8 cellular contexts compared by ENCODE assay signal in genomic region chr7:128404826-128405344, GRCh38. TPM values are rescaled to one million over a fixed set of nuclear protein-coding genes. Genes with fewer than 3 reads are reported as not detected.
A peak's percentile ranks its signal among the peaks of the same experiment; 100 is the strongest.
DNase-seq lines count a peak whose midpoint lies in the region; ATAC-seq, FAIRE-seq and TF ChIP-seq lines count a peak whose summit lies in the region.

No MANE protein-coding gene starts in this region.

- no peak for TF ChIP-seq POLR2A in K562 (conservative IDR thresholded peaks at IDR 0.05)

- H3K9me3 Mint-ChIP-seq in CD4-positive, alpha-beta T cell, result no peaks in the 10 kb centered on the region

- no peak for ATAC-seq in CD4-positive, alpha-beta T cell (ENCODE audit: poor library complexity)
- ATAC-seq in K562 (no peak), aorta (ENCODE audit: low FRiP score) (no peak), GM21367 (IDR thresholded peaks at IDR 0.05; ENCODE audit: unreplicated experiment) (no peak), HG02610 (IDR thresholded peaks at IDR 0.05; ENCODE audit: unreplicated experiment) (no peak)

- H3K9ac ChIP-seq in K562 (ENCODE audit: insufficient read depth in 1 of 2, low read depth in 2 of 2, low read length in 2 of 2), result peak overlapping the region; percentile 89 to 99

- H3K4me1 ChIP-seq in K562 (replicated peaks in 1 of 2; ENCODE audit: control insufficient read depth in 2 of 2, insufficient read depth in 2 of 2, low read length in 2 of 2) (peaks cover 50 to 58% of the 10 kb centered on the region in 2 experiments), mesodermal cell (ENCODE audit: control insufficient read depth, insufficient read depth, low read length, poor library complexity, severe bottlenecking) (peaks cover 28% of the 10 kb centered on the region), aorta (ENCODE audit: control insufficient read depth in 1 of 2, insufficient read depth in 2 of 2, low read length in 2 of 2) (no peaks in the 10 kb centered on the region)

- H3K4me1 Mint-ChIP-seq in CD4-positive, alpha-beta T cell (ENCODE audit: low read depth), result peaks cover 56% of the 10 kb centered on the region

- no peaks in the 10 kb centered on the region for H3K27me3 ChIP-seq in CD4-positive, alpha-beta T cell (ENCODE audit: control insufficient read depth, insufficient read depth, low read length)
- no peaks in the 10 kb centered on the region for H3K27me3 ChIP-seq in K562 (ENCODE audit: control insufficient read depth in 2 of 2, insufficient read depth in 2 of 2, low read length in 2 of 2)
- H3K27me3 ChIP-seq in aorta (ENCODE audit: control insufficient read depth in 1 of 2, insufficient read depth in 2 of 2, low read length in 1 of 2), result no peaks in the 10 kb centered on the region

- no peak for TF ChIP-seq EP300 in K562 (IDR thresholded peaks at IDR 0.05; ENCODE audit: low read length)

- DNase-seq in CD4-positive, alpha-beta T cell, result no peak
- DNase-seq in K562 (ENCODE audit: extremely low read depth in 1 of 4, low spot score in 3 of 4) (peak in 1 of 4 experiments; percentile 21), aorta (peak; percentile 28 to 43)
- DNase-seq in stimulated activated CD4-positive, alpha-beta T cell treated with anti-CD3 and anti-CD28 coated beads, Interleukin-4, amount 100 ng/mL, for 24 hours, result no peak

- H3K9me1 ChIP-seq in K562 (ENCODE audit: control insufficient read depth, insufficient read depth, low read length), result no peaks in the 10 kb centered on the region

- 23% methylated on average over 9 of the region's 9 CpGs for WGBS in K562 (ENCODE audit: insufficient coverage, low coverage, missing lambda C conversion rate)
- WGBS in mesodermal cell (ENCODE audit: insufficient coverage in 2 of 2), 2 experiments, result 66 to 70% methylated on average over 8 to 9 of the region's 9 CpGs
- 54 to 58% methylated on average over 9 of the region's 9 CpGs for WGBS in aorta, 2 donors

- H3K4me2 ChIP-seq in K562 (ENCODE audit: insufficient read depth, low read length), result peak overlapping the region; percentile 92

- H3K27ac Mint-ChIP-seq in CD4-positive, alpha-beta T cell, result peak overlapping the region; percentile 78

- peaks cover 30% of the 10 kb centered on the region for H3K79me2 ChIP-seq in K562 (ENCODE audit: control insufficient read depth, insufficient read depth, low read length)

- POLR2A ChIA-PET in CD4-positive, alpha-beta T cell (lab: Charles Lee), result interaction anchor here (1.1 to 1.6 kb wide), 3 partner anchors 20 to 61 kb away, joined by 3 to 5 read pairs (median 3); partner anchors contain the start of genes HILPDA and RBM28
- POLR2A ChIA-PET in K562 (lab: Yijun Ruan, JAX), result interaction anchor here (0.5 to 1.3 kb wide), 5 partner anchors 10 to 418 kb away, joined by 3 to 6 read pairs (median 4); no protein-coding TSS in a partner anchor

- BruUV-seq in K562 (replicated peaks; lab: Mats Ljungman, UMichigan), result TSS peak; percentile 24

- no peaks in the 10 kb centered on the region for H3K27me3 Mint-ChIP-seq in CD4-positive, alpha-beta T cell

- no peak for TF ChIP-seq RAD21 in K562 (CRISPR knock-in tag; conservative IDR thresholded peaks at IDR 0.05 in 1 of 2, IDR thresholded peaks at IDR 0.05 in 1 of 2)

- peak overlapping the region; percentile 68 for H3K4me3 ChIP-seq in K562
- peak overlapping the region; percentile 56 for H3K4me3 ChIP-seq in mesodermal cell (ENCODE audit: extremely low read depth, insufficient read depth, low read length, poor library complexity, severe bottlenecking)
- peak overlapping the region; percentile 7 to 31 for H3K4me3 ChIP-seq in aorta (ENCODE audit: low read length in 2 of 2)

- peaks cover 30% of the 10 kb centered on the region for H3K36me3 Mint-ChIP-seq in CD4-positive, alpha-beta T cell (ENCODE audit: low read depth)

- no peak for FAIRE-seq in K562 (lab: Jason Lieb, UNC)

- H3K36me3 ChIP-seq in KOPT-K1 (ENCODE audit: insufficient read depth, low read length) (peaks cover 16% of the 10 kb centered on the region; the same call in 1 of the 2 replicates), K562 (ENCODE audit: control insufficient read depth, insufficient read depth, low read length) (peaks cover 42% of the 10 kb centered on the region; the same call in 2 of the 3 replicates), mesodermal cell (ENCODE audit: control insufficient read depth, insufficient read depth, low read length) (peaks cover 15% of the 10 kb centered on the region), aorta (ENCODE audit: control insufficient read depth in 1 of 2, insufficient read depth in 2 of 2, low read length in 1 of 2) (peaks cover 0 to 1% of the 10 kb centered on the region in 2 donors)

- CTCF ChIA-PET in CD4-positive, alpha-beta T cell (lab: Charles Lee), result interaction anchor here (1.0 to 5.1 kb wide), 2 partner anchors 21 to 50 kb away, joined by 3 to 28 read pairs; partner anchors contain the start of gene HILPDA
- CTCF ChIA-PET in K562 (lab: Yijun Ruan, JAX; ENCODE audit: low intra/inter-chr PET ratio), result no interaction called here

- in situ Hi-C loops in K562 (cut with MboI), result no loop called here

- H2AFZ ChIP-seq in K562 (ENCODE audit: low read depth, low read length), result peak overlapping the region; percentile 87

- TF ChIP-seq CTCF in CD4-positive, alpha-beta T cell (IDR thresholded peaks at IDR 0.05), result no peak
- TF ChIP-seq CTCF in K562 (IDR thresholded peaks at IDR 0.05 in 2 of 3, conservative IDR thresholded peaks at IDR 0.05 in 1 of 3; ENCODE audit: insufficient read depth in 2 of 3, low read depth in 1 of 3, low read length in 3 of 3), result no peak

- H3K27ac ChIP-seq in CD4-positive, alpha-beta T cell (ENCODE audit: low read depth, low read length), result no peak overlapping the region
- H3K27ac ChIP-seq in KOPT-K1 (ENCODE audit: low read depth, low read length, poor library complexity, severe bottlenecking), result peak overlapping the region; percentile 29
- peak overlapping the region; percentile 78 for H3K27ac ChIP-seq in K562 (ENCODE audit: extremely low read depth, low read depth, low read length)
- H3K27ac ChIP-seq in mesodermal cell (ENCODE audit: low read depth, low read length, severe bottlenecking), result no peak overlapping the region
- H3K27ac ChIP-seq in aorta (ENCODE audit: low read depth in 1 of 2, low read length in 2 of 2), result no peak overlapping the region

- H3K4me3 Mint-ChIP-seq in CD4-positive, alpha-beta T cell, result peak overlapping the region; percentile 90

- no peaks in the 10 kb centered on the region for H3K9me3 ChIP-seq in CD4-positive, alpha-beta T cell (ENCODE audit: control insufficient read depth, low read length)
- H3K9me3 ChIP-seq in KOPT-K1 (ENCODE audit: insufficient read depth, low read length, poor library complexity, severe bottlenecking) (no peaks in the 10 kb centered on the region), K562 (replicated peaks; ENCODE audit: control insufficient read depth, insufficient read depth, low read depth, low read length) (no peaks in the 10 kb centered on the region), mesodermal cell (ENCODE audit: control insufficient read depth, low read length) (no peaks in the 10 kb centered on the region), aorta (ENCODE audit: control insufficient read depth, low read length) (no peaks in the 10 kb centered on the region)

- H4K20me1 ChIP-seq in K562 (replicated peaks; ENCODE audit: control insufficient read depth, insufficient read depth, low read length), result no peaks in the 10 kb centered on the region; the same call in 1 of the 2 replicates

- intact Hi-C loops in CD4-positive, alpha-beta T cell (cut with DNase I, micrococcal nuclease), result loop anchor here (2.0 to 5.0 kb wide), 3 partner anchors 50 to 753 kb away; partner anchors contain the start of genes HILPDA (in 1 of the 2), RBM28 (in 1 of the 2) and SND1 (in 1 of the 2)
- intact Hi-C loops in K562 (cut with micrococcal nuclease), result no loop called here
- intact Hi-C loops in aorta (cut with DNase I), result no loop called here

RNA-seq across cellular contexts. Expression of gene IMPDH1, which starts 4.9 kb away (rescaled TPM):
- 10 to 100 TPM; 26.5 to 27.0 TPM for total RNA-seq in CD4-positive, alpha-beta T cell
- total RNA-seq in K562 (2011; cell fraction: chromatin; rRNA removed; ENCODE audit: low replicate concordance), result 140 and 407 TPM in 2 replicates
- total RNA-seq in K562 (2011; cell fraction: nucleolus; rRNA removed), result 199 and 212 TPM in 2 replicates
- 141 and 147 TPM in 2 replicates for total RNA-seq in K562 (2011; cell fraction: nucleoplasm; rRNA removed)
- total RNA-seq in K562 (2014; rRNA removed), result 86.8 and 118 TPM in 2 replicates
- 29.0 and 42.9 TPM in 2 replicates for total RNA-seq in K562 (2014; rRNA removed; fragmentation: Illumina TruSeq; extraction: Trizol)
- 60.6 and 64.3 TPM in 2 replicates for total RNA-seq in K562 (2015; rRNA removed; fragmentation: Illumina TruSeq; extraction: Trizol)
- 118 TPM in 2 replicates for total RNA-seq in K562 (2021)
- 54.9 and 72.4 TPM in 2 replicates for polyA plus RNA-seq in K562 (2011; rRNA removed)
- 54.0 and 156 TPM in 2 replicates for polyA plus RNA-seq in K562 (2011; cell fraction: cytosol; rRNA removed)
- 208 and 316 TPM in 2 replicates for polyA plus RNA-seq in K562 (2011; cell fraction: nucleus; rRNA removed)
- 79.3 and 81.1 TPM in 2 replicates for polyA plus RNA-seq in K562 (2012)
- polyA plus RNA-seq in K562 (2014; fragmentation: Illumina TruSeq; extraction: Trizol), result 59.8 and 76.3 TPM in 2 replicates
- 1 to 10 TPM in 1 of 2 experiments, under 1 TPM in 1; 0.80 to 2.1 TPM for polyA plus RNA-seq in K562 (2014; fragmentation: Nextera tagmentation; extraction: Ambion mirVana)
- polyA plus RNA-seq in K562 (2014; rRNA removed), result 84.7 and 89.0 TPM in 2 replicates
- 24.1 and 78.3 TPM in 2 replicates for polyA minus RNA-seq in K562 (2011; rRNA and poly(A)+ RNA removed)
- 48.6 and 69.1 TPM in 2 replicates for polyA minus RNA-seq in K562 (2011; cell fraction: cytosol; rRNA and poly(A)+ RNA removed)
- polyA minus RNA-seq in K562 (2011; cell fraction: nucleus; rRNA and poly(A)+ RNA removed), result 81.0 and 88.0 TPM in 2 replicates
- 34.0 TPM for polyA plus RNA-seq in mesodermal cell (2013, experiment 1 of 2)
- 29.9 TPM for polyA plus RNA-seq in mesodermal cell (2013, experiment 2 of 2)
- 10 to 100 TPM; 41.5 to 60.1 TPM for total RNA-seq in aorta
- polyA plus RNA-seq in aorta, result 10 to 100 TPM; 21.0 to 40.0 TPM

RNA-seq across cellular contexts. Expression of gene PRRT4, which starts 43.4 kb away (rescaled TPM):
- under 1 TPM; 0.47 to 0.63 TPM for total RNA-seq in CD4-positive, alpha-beta T cell
- total RNA-seq in K562 (2011; cell fraction: chromatin; rRNA removed; ENCODE audit: low replicate concordance), result 0.16 TPM in 1 of 2 replicates, not detected in the other
- total RNA-seq in K562 (2011; cell fraction: nucleolus; rRNA removed), result not detected in 2 replicates
- total RNA-seq in K562 (2011; cell fraction: nucleoplasm; rRNA removed), result not detected in 2 replicates
- total RNA-seq in K562 (2014; rRNA removed), result 0.04 TPM in 1 of 2 replicates, not detected in the other
- total RNA-seq in K562 (2014; rRNA removed; fragmentation: Illumina TruSeq; extraction: Trizol), result not detected in 2 replicates
- total RNA-seq in K562 (2015; rRNA removed; fragmentation: Illumina TruSeq; extraction: Trizol), result not detected in 2 replicates
- total RNA-seq in K562 (2021), result not detected in 2 replicates
- 0.09 TPM in 1 of 2 replicates, not detected in the other for polyA plus RNA-seq in K562 (2011; rRNA removed)
- polyA plus RNA-seq in K562 (2011; cell fraction: cytosol; rRNA removed), result 0.09 and 0.19 TPM in 2 replicates
- 0.24 and 0.48 TPM in 2 replicates for polyA plus RNA-seq in K562 (2011; cell fraction: nucleus; rRNA removed)
- not detected in 2 replicates for polyA plus RNA-seq in K562 (2012)
- not detected in 2 replicates for polyA plus RNA-seq in K562 (2014; fragmentation: Illumina TruSeq; extraction: Trizol)
- polyA plus RNA-seq in K562 (2014; fragmentation: Nextera tagmentation; extraction: Ambion mirVana), result not detected
- not detected in 2 replicates for polyA plus RNA-seq in K562 (2014; rRNA removed)
- polyA minus RNA-seq in K562 (2011; rRNA and poly(A)+ RNA removed), result not detected in 2 replicates
- not detected in 2 replicates for polyA minus RNA-seq in K562 (2011; cell fraction: cytosol; rRNA and poly(A)+ RNA removed)
- not detected in 2 replicates for polyA minus RNA-seq in K562 (2011; cell fraction: nucleus; rRNA and poly(A)+ RNA removed)
- 5.1 TPM for polyA plus RNA-seq in mesodermal cell (2013, experiment 1 of 2)
- 5.9 TPM for polyA plus RNA-seq in mesodermal cell (2013, experiment 2 of 2)
- total RNA-seq in aorta, result 1 to 10 TPM in 1 of 2 donors, under 1 TPM in 1; 0.23 to 5.8 TPM
- polyA plus RNA-seq in aorta, result under 1 TPM in 1 of 2 donors, not detected in 1; 0.28 TPM

RNA-seq across cellular contexts. Expression of gene HILPDA, which starts 50.8 kb away (rescaled TPM):
- total RNA-seq in CD4-positive, alpha-beta T cell, result 1 to 10 TPM; 1.7 TPM
- total RNA-seq in K562 (2011; cell fraction: chromatin; rRNA removed; ENCODE audit: low replicate concordance), result 42.5 and 74.9 TPM in 2 replicates
- 69.3 and 79.4 TPM in 2 replicates for total RNA-seq in K562 (2011; cell fraction: nucleolus; rRNA removed)
- 70.7 and 78.6 TPM in 2 replicates for total RNA-seq in K562 (2011; cell fraction: nucleoplasm; rRNA removed)
- total RNA-seq in K562 (2014; rRNA removed), result 8.3 and 14.2 TPM in 2 replicates
- 14.5 and 16.7 TPM in 2 replicates for total RNA-seq in K562 (2014; rRNA removed; fragmentation: Illumina TruSeq; extraction: Trizol)
- 23.0 and 23.5 TPM in 2 replicates for total RNA-seq in K562 (2015; rRNA removed; fragmentation: Illumina TruSeq; extraction: Trizol)
- 10.5 and 10.7 TPM in 2 replicates for total RNA-seq in K562 (2021)
- 71.8 and 102 TPM in 2 replicates for polyA plus RNA-seq in K562 (2011; rRNA removed)
- polyA plus RNA-seq in K562 (2011; cell fraction: cytosol; rRNA removed), result 68.1 and 117 TPM in 2 replicates
- 37.3 and 64.2 TPM in 2 replicates for polyA plus RNA-seq in K562 (2011; cell fraction: nucleus; rRNA removed)
- polyA plus RNA-seq in K562 (2012), result 13.2 and 14.2 TPM in 2 replicates
- 18.9 and 26.0 TPM in 2 replicates for polyA plus RNA-seq in K562 (2014; fragmentation: Illumina TruSeq; extraction: Trizol)
- 10 to 100 TPM; 28.6 to 40.5 TPM for polyA plus RNA-seq in K562 (2014; fragmentation: Nextera tagmentation; extraction: Ambion mirVana)
- 16.4 and 25.5 TPM in 2 replicates for polyA plus RNA-seq in K562 (2014; rRNA removed)
- 29.9 and 51.9 TPM in 2 replicates for polyA minus RNA-seq in K562 (2011; rRNA and poly(A)+ RNA removed)
- polyA minus RNA-seq in K562 (2011; cell fraction: cytosol; rRNA and poly(A)+ RNA removed), result 11.6 and 15.9 TPM in 2 replicates
- 19.5 and 63.9 TPM in 2 replicates for polyA minus RNA-seq in K562 (2011; cell fraction: nucleus; rRNA and poly(A)+ RNA removed)
- polyA plus RNA-seq in mesodermal cell (2013, experiment 1 of 2), result 17.6 TPM
- polyA plus RNA-seq in mesodermal cell (2013, experiment 2 of 2), result 17.5 TPM
- 10 to 100 TPM in 1 of 2 donors, 1 to 10 TPM in 1; 9.1 to 36.8 TPM for total RNA-seq in aorta
- polyA plus RNA-seq in aorta, result 10 to 100 TPM in 1 of 2 donors, 1 to 10 TPM in 1; 4.1 to 11.7 TPM

Comparison
In these comparisons a context has a peak if more than half of its experiments do, and no peak if none do; other contexts are left out.
1. DNase-seq: peak in aorta (2 of 2); none in CD4-positive, alpha-beta T cell (0 of 10) and stimulated activated CD4-positive, alpha-beta T cell treated with anti-CD3 and anti-CD28 coated beads, Interleukin-4, amount 100 ng/mL, for 24 hours (single experiment).
2. H3K27ac ChIP-seq: peak in KOPT-K1 (single experiment) and K562 (single experiment); none in CD4-positive, alpha-beta T cell (single experiment), mesodermal cell (single experiment) and aorta (0 of 2).
3. intact Hi-C loops: an anchor here in CD4-positive, alpha-beta T cell (2.0 to 5.0 kb wide); none called in K562 and aorta.
4. Peak in every context shown above with its lines, with median percentiles within 50 percentile points of each other: H3K4me3 ChIP-seq.